20 cellular contexts compared by ENCODE assay signal in genomic region chr7:179948-180694, GRCh38.
"Had no signal": no experiment of that assay in that cellular context is flagged by ENCODE, and none has a peak within 500 bp of the region (broad histone marks: within the 10 kb centered on the region; RNA-seq: fewer than 3 reads in every experiment).

No MANE protein-coding gene starts in this region.

- H3K9me3 Mint-ChIP-seq: natural killer cell; stimulated activated naive B cell treated with anti-CD40 and anti-IgM and Interleukin-4, amounts not matched to agents 10 μg/mL and 1 μg/mL and 100 μg/mL, for 72 hours had no signal

- H3K4me3 Mint-ChIP-seq: natural killer cell; stimulated activated naive B cell treated with anti-CD40 and anti-IgM and Interleukin-4, amounts not matched to agents 10 μg/mL and 1 μg/mL and 100 μg/mL, for 72 hours had no signal

- H2AFZ ChIP-seq: parathyroid adenoma had no signal

- H3K27ac Mint-ChIP-seq: natural killer cell; stimulated activated naive B cell treated with anti-CD40 and anti-IgM and Interleukin-4, amounts not matched to agents 10 μg/mL and 1 μg/mL and 100 μg/mL, for 72 hours had no signal

- H3K36me3 ChIP-seq: cardiac muscle cell, esophagus squamous epithelium, prostate gland, right lobe of liver, suprapubic skin, thyroid gland, upper lobe of left lung had no signal

- H3K4me3 ChIP-seq: cardiac muscle cell, esophagus squamous epithelium, prostate gland, right lobe of liver, skin epidermis, suprapubic skin, thyroid gland, upper lobe of left lung had no signal

- DNase-seq: cerebellar nuclear complex; dermis blood vessel endothelial cell; esophagus squamous epithelium; foreskin fibroblast; hippocampal formation; left colon; mammary epithelial cell; natural killer cell; retina; stimulated activated CD4-positive, alpha-beta T cell treated with anti-CD3 and anti-CD28 coated beads, Interleukin-2, amount 100 ng/mL, for 24 hours; stimulated activated CD4-positive, alpha-beta T cell treated with anti-CD3 and anti-CD28 coated beads, Interleukin-4, amount 100 ng/mL, for 4 hours; stimulated activated naive B cell treated with anti-CD40 and anti-IgM and Interleukin-4, amounts not matched to agents 10 μg/mL and 1 μg/mL and 100 μg/mL, for 72 hours had no signal

- H3K27me3 ChIP-seq: cardiac muscle cell, right lobe of liver, thyroid gland, upper lobe of left lung had no signal

- ATAC-seq: left colon; natural killer cell; stimulated activated naive B cell treated with anti-CD40 and anti-IgM and Interleukin-4, amounts not matched to agents 10 μg/mL and 1 μg/mL and 100 μg/mL, for 72 hours had no signal

- H3K9me3 ChIP-seq: esophagus squamous epithelium, prostate gland, right lobe of liver, suprapubic skin, thyroid gland, upper lobe of left lung had no signal

- H3K4me1 ChIP-seq: parathyroid adenoma, prostate gland, right lobe of liver, suprapubic skin, thyroid gland, upper lobe of left lung had no signal

- H3K4me1 Mint-ChIP-seq: natural killer cell; stimulated activated naive B cell treated with anti-CD40 and anti-IgM and Interleukin-4, amounts not matched to agents 10 μg/mL and 1 μg/mL and 100 μg/mL, for 72 hours had no signal

- H3K27ac ChIP-seq: cardiac muscle cell, esophagus squamous epithelium, parathyroid adenoma, prostate gland, right lobe of liver, skin epidermis, suprapubic skin, thyroid gland, upper lobe of left lung had no signal

- H3K9ac ChIP-seq: parathyroid adenoma had no signal
